8 cellular contexts compared by ENCODE assay signal in genomic region chr19:46990998-46991676, GRCh38. TPM values are rescaled to one million over a fixed set of nuclear protein-coding genes. Genes with fewer than 3 reads are reported as not detected.
DNase-seq lines count a peak whose midpoint lies in the region; ATAC-seq and TF ChIP-seq lines count a peak whose summit lies in the region.

No MANE protein-coding gene starts in this region.

- peaks cover 5% of the 10 kb centered on the region for H3K36me3 Mint-ChIP-seq in chondrocyte (ENCODE audit: low read depth)

- no peak for ATAC-seq in GM21381 (IDR thresholded peaks at IDR 0.05; ENCODE audit: unreplicated experiment)

- no peak overlapping the region for H3K4me3 Mint-ChIP-seq in chondrocyte (ENCODE audit: unreplicated experiment)

- no peaks in the 10 kb centered on the region for H3K9me3 Mint-ChIP-seq in chondrocyte (ENCODE audit: low read depth)

- peaks cover 2% of the 10 kb centered on the region for H3K36me3 ChIP-seq in kidney epithelial cell (ENCODE audit: control insufficient read depth, insufficient read depth, low read length)

- TF ChIP-seq CTCF in chondrocyte (IDR thresholded peaks at IDR 0.05) = peak; percentile 93
- peak; percentile 88 for TF ChIP-seq CTCF in kidney epithelial cell (IDR thresholded peaks at IDR 0.05; ENCODE audit: insufficient read depth, low read length, poor library complexity, severe bottlenecking)

- no peaks in the 10 kb centered on the region for H3K27me3 Mint-ChIP-seq in chondrocyte (ENCODE audit: low read depth)

- no peak overlapping the region for H3K4me3 ChIP-seq in kidney epithelial cell (ENCODE audit: low read depth, low read length)

- DNase-seq in NCI-H1436 (lab: John Stamatoyannopoulos, UW) (peak; percentile 62), NCI-H1436 treated with DMSO at 0.1 percent for 48 hours (lab: John Stamatoyannopoulos, UW) (no peak), NCI-H2196 (lab: John Stamatoyannopoulos, UW; ENCODE audit: unreplicated experiment) (peak; percentile 78), chondrocyte (ENCODE audit: low spot score) (no peak), kidney epithelial cell (ENCODE audit: low read depth) (no peak)
- peak; percentile 15 for DNase-seq in activated CD4-positive, CD25-positive, alpha-beta regulatory T cell treated with anti-CD3 and anti-CD28 coated beads, Interleukin-2, amount 50 U/mL, for 16 hours (ENCODE audit: low read depth, low spot score)
- peak; percentile 27 to 53 (median 40) for DNase-seq in stimulated activated CD4-positive, alpha-beta T cell treated with anti-CD3 and anti-CD28 coated beads, Interleukin-1b, Interleukin-23, amount 100 ng/mL, for 24 hours (ENCODE audit: low read depth in 4 of 4, low spot score in 1 of 4)

- peak overlapping the region; percentile 82 for H3K27ac Mint-ChIP-seq in chondrocyte (ENCODE audit: unreplicated experiment)

- peaks cover 10% of the 10 kb centered on the region for H3K4me1 Mint-ChIP-seq in chondrocyte (ENCODE audit: low read depth)

- no peaks in the 10 kb centered on the region for H3K27me3 ChIP-seq in kidney epithelial cell (ENCODE audit: control insufficient read depth, insufficient read depth, low read length)

RNA-seq across cellular contexts. Expression of gene NPAS1, which starts 28.5 kb away (rescaled TPM):
- total RNA-seq in chondrocyte (1.0 to 1.8 TPM (median 1.7 TPM) in 3 replicates), kidney epithelial cell (1.6 TPM in 1 of 2 replicates, not detected in the other)

RNA-seq across cellular contexts. Expression of gene TMEM160, which starts 57.3 kb away (rescaled TPM):
- total RNA-seq in chondrocyte (35.8 to 37.6 TPM (median 37.3 TPM) in 3 replicates), kidney epithelial cell (36.8 and 71.0 TPM in 2 replicates)

Comparison
In these comparisons a context has a peak if more than half of its experiments do, and no peak if none do; other contexts are left out.
1. DNase-seq: peak in NCI-H1436 (single experiment), NCI-H2196 (single experiment), activated CD4-positive, CD25-positive, alpha-beta regulatory T cell treated with anti-CD3 and anti-CD28 coated beads, Interleukin-2, amount 50 U/mL, for 16 hours (single experiment) and stimulated activated CD4-positive, alpha-beta T cell treated with anti-CD3 and anti-CD28 coated beads, Interleukin-1b, Interleukin-23, amount 100 ng/mL, for 24 hours (4 of 4); none in NCI-H1436 treated with DMSO at 0.1 percent for 48 hours (single experiment), chondrocyte (single experiment) and kidney epithelial cell (single experiment).